In the genomic region with DNA sequence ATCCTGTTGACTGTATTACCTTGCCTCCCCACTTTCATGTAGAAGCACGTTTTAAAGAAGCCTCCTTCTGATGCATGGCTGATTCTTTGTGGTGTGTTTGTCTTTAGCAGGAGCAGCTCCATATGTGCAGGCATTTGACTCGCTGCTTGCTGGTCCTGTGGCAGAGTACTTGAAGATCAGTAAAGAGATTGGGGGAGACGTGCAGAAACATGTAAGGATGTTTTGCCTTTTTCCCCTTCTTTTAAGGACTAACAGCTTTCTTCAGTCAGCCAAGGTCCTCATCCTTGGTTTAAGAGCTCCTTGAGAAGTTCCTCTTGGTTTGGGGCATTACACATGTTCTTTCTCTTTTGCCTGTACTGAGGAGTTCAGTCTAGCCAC, we compare ENCODE assay signal across 9 cellular contexts. TPM values are rescaled to one million over a fixed set of nuclear protein-coding genes. Genes with fewer than 3 reads are reported as not detected.
DNase-seq lines count a peak whose midpoint lies in the region; ATAC-seq and TF ChIP-seq lines count a peak whose summit lies in the region.
"Had no signal": no experiment of that assay in that cellular context is flagged by ENCODE, and none has a peak within 500 bp of the region (broad histone marks: within the 10 kb centered on the region; RNA-seq: fewer than 3 reads in every experiment).

No MANE protein-coding gene starts in this region.

- H3F3A ChIP-seq in GM23338 (replicated peaks; ENCODE audit: low read depth) (no peaks in the 10 kb centered on the region), PC-3 (ENCODE audit: low read length, unreplicated experiment) (no peaks in the 10 kb centered on the region)

- H3K4me3 Mint-ChIP-seq in GM23338, result no peak overlapping the region
- H3K4me3 Mint-ChIP-seq in effector memory CD8-positive, alpha-beta T cell, result peak overlapping the region; percentile 71 to 85

- TF ChIP-seq CTCF in GM23338 (conservative IDR thresholded peaks at IDR 0.05; ENCODE audit: low read depth in 2 of 2), result no peak
- no peak for TF ChIP-seq CTCF in PC-3 (conservative IDR thresholded peaks at IDR 0.05; ENCODE audit: low read depth, low read length)
- no peak for TF ChIP-seq CTCF in spleen (IDR thresholded peaks at IDR 0.05 in 8 of 11, conservative IDR thresholded peaks at IDR 0.05 in 3 of 11)

- no peak overlapping the region for H3K4me3 ChIP-seq in GM23338
- H3K4me3 ChIP-seq in PC-3 (ENCODE audit: low read length), result no peak overlapping the region
- peak overlapping the region in 7 of 8 donors; percentile 6 to 56 (median 11) for H3K4me3 ChIP-seq in spleen
- H3K4me3 ChIP-seq: SJCRH30 had no signal

- no peak for TF ChIP-seq POLR2A in spleen (IDR thresholded peaks at IDR 0.05)

- H2AFZ ChIP-seq in GM23338 (no peak overlapping the region), PC-3 (ENCODE audit: low read length) (no peak overlapping the region)

- peaks cover 4% of the 10 kb centered on the region for H3K27me3 Mint-ChIP-seq in GM23338 (ENCODE audit: insufficient read depth, low read depth, poor library complexity)
- H3K27me3 Mint-ChIP-seq in effector memory CD8-positive, alpha-beta T cell, result no peaks in the 10 kb centered on the region

- CTCF ChIA-PET in PC-3 (lab: Charles Lee), result no interaction called here

- H3K4me1 ChIP-seq in GM23338 (ENCODE audit: insufficient read depth), result peaks cover 21% of the 10 kb centered on the region
- H3K4me1 ChIP-seq in PC-3 (ENCODE audit: insufficient read depth, low read length), result peaks cover 28% of the 10 kb centered on the region
- H3K4me1 ChIP-seq in spleen, result peaks cover 87 to 100% (median 100%) of the 10 kb centered on the region in 6 donors

- intact Hi-C loops in PC-3 (cut with micrococcal nuclease) (loop anchor here (2.0 to 10.0 kb wide), 2 partner anchors 19 to 185 kb away; a partner anchor contains a TSS), spleen (cut with DNase I; ENCODE audit: low total_unique reads) (no loop called here)

- H3K36me3 ChIP-seq in GM23338 (ENCODE audit: insufficient read depth) (peaks cover 44% of the 10 kb centered on the region), PC-3 (ENCODE audit: low read depth, low read length) (peaks cover 45% of the 10 kb centered on the region), spleen (peaks cover 0 to 87% (median 43%) of the 10 kb centered on the region in 6 donors)

- H4K20me1 ChIP-seq in GM23338 (replicated peaks; ENCODE audit: insufficient read depth) (peaks cover 23% of the 10 kb centered on the region), PC-3 (ENCODE audit: low read length) (peaks cover 43% of the 10 kb centered on the region)

- POLR2A ChIA-PET in PC-3 (lab: Charles Lee; ENCODE audit: unreplicated experiment), result no interaction called here

- no peaks in the 10 kb centered on the region for H3K9me3 Mint-ChIP-seq in GM23338
- no peaks in the 10 kb centered on the region for H3K9me3 Mint-ChIP-seq in effector memory CD8-positive, alpha-beta T cell

- no peaks in the 10 kb centered on the region for H3K9me2 ChIP-seq in GM23338 (ENCODE audit: insufficient read depth)
- H3K9me2 ChIP-seq in PC-3 (replicated peaks; ENCODE audit: low read length), result no peaks in the 10 kb centered on the region

- WGBS in spleen, 5 donors, result 9 to 20% (median 15%) methylated on average over 3 of the region's 3 CpGs

- BruUV-seq in PC-3 (replicated peaks; lab: Mats Ljungman, UMichigan), result no TSS peak

- no peak overlapping the region for H3K9ac ChIP-seq in PC-3 (ENCODE audit: low read length)

- H3K4me2 ChIP-seq in GM23338 (no peak overlapping the region), PC-3 (ENCODE audit: low read length) (peak overlapping the region; percentile 50; the same call in 1 of the 2 replicates)

- H3K9me3 ChIP-seq in PC-3 (ENCODE audit: low read length), result no peaks in the 10 kb centered on the region
- H3K9me3 ChIP-seq in spleen, result no peaks in the 10 kb centered on the region
- H3K9me3 ChIP-seq: SJCRH30 had no signal

- H3K4me1 Mint-ChIP-seq in GM23338, result peaks cover 34% of the 10 kb centered on the region
- peaks cover 67 to 86% of the 10 kb centered on the region in 2 donors for H3K4me1 Mint-ChIP-seq in effector memory CD8-positive, alpha-beta T cell (ENCODE audit: low read depth in 2 of 2)

- no peaks in the 10 kb centered on the region for H3K27me3 ChIP-seq in GM23338 (ENCODE audit: insufficient read depth)
- no peaks in the 10 kb centered on the region for H3K27me3 ChIP-seq in PC-3 (ENCODE audit: low read length)
- H3K27me3 ChIP-seq in spleen (replicated peaks in 1 of 7), result no peaks in the 10 kb centered on the region
- H3K27me3 ChIP-seq: SJCRH30 had no signal

- peaks cover 45% of the 10 kb centered on the region for H3K36me3 Mint-ChIP-seq in GM23338 (ENCODE audit: low read depth)
- H3K36me3 Mint-ChIP-seq in effector memory CD8-positive, alpha-beta T cell (ENCODE audit: insufficient read depth), result peaks cover 80% of the 10 kb centered on the region

- peaks cover 54% of the 10 kb centered on the region for H3K79me2 ChIP-seq in GM23338 (replicated peaks; ENCODE audit: insufficient read depth)
- peaks cover 34% of the 10 kb centered on the region for H3K79me2 ChIP-seq in PC-3 (ENCODE audit: low read length)

- peak overlapping the region; percentile 69 for H3K27ac ChIP-seq in GM23338 (ENCODE audit: low read depth)
- peak overlapping the region; percentile 66 for H3K27ac ChIP-seq in PC-3 (ENCODE audit: low read length)
- H3K27ac ChIP-seq in spleen, result peak overlapping the region; percentile 49 to 91 (median 89)
- H3K27ac ChIP-seq: SJCRH30 had no signal

- ATAC-seq in GM23338 (no peak), PC-3 (no peak), HG03159 (IDR thresholded peaks at IDR 0.05; ENCODE audit: unreplicated experiment) (no peak)
- ATAC-seq in effector memory CD8-positive, alpha-beta T cell (replicated peaks), result peak; percentile 36

- DNase-seq in GM23338 (ENCODE audit: low spot score) (no peak), PC-3 (no peak), spleen (no peak), COR-L47 (lab: John Stamatoyannopoulos, UW) (no peak), UCSD-AML1 (lab: John Stamatoyannopoulos, UW; ENCODE audit: unreplicated experiment) (no peak), HK-2 (ENCODE audit: unreplicated experiment) (no peak)
- no peak for DNase-seq in effector memory CD8-positive, alpha-beta T cell
- DNase-seq: SJCRH30 had no signal

- H3K27ac Mint-ChIP-seq in GM23338, result peak overlapping the region; percentile 66; the same call in 1 of the 2 replicates
- H3K27ac Mint-ChIP-seq in effector memory CD8-positive, alpha-beta T cell, result peak overlapping the region; percentile 67 to 96

TF ChIP-seq in GM23338, 12 proteins besides CTCF, POLR2A, EP300 and RAD21 (continues in another document):
- TF ChIP-seq JUNB (IDR thresholded peaks at IDR 0.05; ENCODE audit: unreplicated experiment) (no peak), ZNF114 (CRISPR knock-in tag; IDR thresholded peaks at IDR 0.05) (no peak), POLR2AphosphoS5 (IDR thresholded peaks at IDR 0.05; ENCODE audit: low read depth) (no peak), ZNF331 (CRISPR knock-in tag; IDR thresholded peaks at IDR 0.05; ENCODE audit: low read depth) (no peak), CREB1 (CRISPR knock-in tag; IDR thresholded peaks at IDR 0.05; ENCODE audit: low read depth) (no peak), STAT1 (IDR thresholded peaks at IDR 0.05; ENCODE audit: unreplicated experiment) (no peak)
- TF ChIP-seq, protein P1, sequence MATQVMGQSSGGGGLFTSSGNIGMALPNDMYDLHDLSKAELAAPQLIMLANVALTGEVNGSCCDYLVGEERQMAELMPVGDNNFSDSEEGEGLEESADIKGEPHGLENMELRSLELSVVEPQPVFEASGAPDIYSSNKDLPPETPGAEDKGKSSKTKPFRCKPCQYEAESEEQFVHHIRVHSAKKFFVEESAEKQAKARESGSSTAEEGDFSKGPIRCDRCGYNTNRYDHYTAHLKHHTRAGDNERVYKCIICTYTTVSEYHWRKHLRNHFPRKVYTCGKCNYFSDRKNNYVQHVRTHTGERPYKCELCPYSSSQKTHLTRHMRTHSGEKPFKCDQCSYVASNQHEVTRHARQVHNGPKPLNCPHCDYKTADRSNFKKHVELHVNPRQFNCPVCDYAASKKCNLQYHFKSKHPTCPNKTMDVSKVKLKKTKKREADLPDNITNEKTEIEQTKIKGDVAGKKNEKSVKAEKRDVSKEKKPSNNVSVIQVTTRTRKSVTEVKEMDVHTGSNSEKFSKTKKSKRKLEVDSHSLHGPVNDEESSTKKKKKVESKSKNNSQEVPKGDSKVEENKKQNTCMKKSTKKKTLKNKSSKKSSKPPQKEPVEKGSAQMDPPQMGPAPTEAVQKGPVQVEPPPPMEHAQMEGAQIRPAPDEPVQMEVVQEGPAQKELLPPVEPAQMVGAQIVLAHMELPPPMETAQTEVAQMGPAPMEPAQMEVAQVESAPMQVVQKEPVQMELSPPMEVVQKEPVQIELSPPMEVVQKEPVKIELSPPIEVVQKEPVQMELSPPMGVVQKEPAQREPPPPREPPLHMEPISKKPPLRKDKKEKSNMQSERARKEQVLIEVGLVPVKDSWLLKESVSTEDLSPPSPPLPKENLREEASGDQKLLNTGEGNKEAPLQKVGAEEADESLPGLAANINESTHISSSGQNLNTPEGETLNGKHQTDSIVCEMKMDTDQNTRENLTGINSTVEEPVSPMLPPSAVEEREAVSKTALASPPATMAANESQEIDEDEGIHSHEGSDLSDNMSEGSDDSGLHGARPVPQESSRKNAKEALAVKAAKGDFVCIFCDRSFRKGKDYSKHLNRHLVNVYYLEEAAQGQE (IDR thresholded peaks at IDR 0.05; ENCODE audit: unreplicated experiment), result no peak

RNA-seq across cellular contexts. Expression of a gene that starts 19.4 kb away (rescaled TPM):
- 222 and 254 TPM in 2 replicates for total RNA-seq in GM23338 (2014; rRNA removed; shearing (Covaris generic))
- polyA plus RNA-seq in GM23338 (2016; fragmentation: Nextera tagmentation; extraction: Ambion mirVana) (109 and 133 TPM in 2 replicates), spleen (100 to 1,000 TPM; 124 to 200 (median 182) TPM)
- total RNA-seq in PC-3 (2014; rRNA removed) (214 and 243 TPM in 2 replicates), spleen (100 to 1,000 TPM; 241 to 608 (median 402) TPM)

RNA-seq across cellular contexts. Expression of a gene that starts 37.1 kb away (rescaled TPM):
- 202 and 234 TPM in 2 replicates for total RNA-seq in GM23338 (2014; rRNA removed; shearing (Covaris generic))
- polyA plus RNA-seq in GM23338 (2016; fragmentation: Nextera tagmentation; extraction: Ambion mirVana), result 59.4 and 67.4 TPM in 2 replicates
- total RNA-seq in PC-3 (2014; rRNA removed), result 63.9 and 72.9 TPM in 2 replicates
- 100 to 1,000 TPM; 180 to 282 (median 214) TPM for total RNA-seq in spleen
- polyA plus RNA-seq in spleen, result 10 to 100 TPM; 57.1 to 88.0 (median 86.8) TPM

Comparison
In these comparisons a context has a peak if more than half of its experiments do, and no peak if none do; other contexts are left out.
1. H3K4me3 ChIP-seq: peak in spleen (7 of 8); none in GM23338 (single experiment) and PC-3 (single experiment).
2. Peak in every context shown above with its lines, with median percentiles within 50 percentile points of each other: H3K27ac ChIP-seq.